In the genomic region with DNA sequence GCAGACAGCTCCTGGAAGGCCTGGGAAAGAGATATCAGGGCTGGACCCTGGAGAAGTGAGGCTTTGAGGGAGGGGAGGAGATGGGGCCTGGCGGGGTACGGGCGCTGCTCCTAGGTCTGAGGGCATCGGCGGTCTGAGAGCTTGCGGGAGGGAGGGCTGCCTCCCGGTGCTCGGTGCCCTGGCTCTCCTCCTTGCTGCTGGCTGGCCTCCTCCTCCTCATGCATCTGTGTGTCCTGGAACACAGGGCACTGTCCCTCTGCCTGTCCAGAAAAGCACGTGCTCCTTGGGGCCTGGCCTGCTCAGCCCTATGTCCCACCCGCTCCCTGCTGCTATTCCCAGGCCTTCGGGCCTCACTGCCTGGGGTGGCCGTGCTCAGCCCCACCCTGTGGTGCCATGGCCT, we compare ENCODE assay signal across 1 cellular context.
TF ChIP-seq lines count a peak whose summit lies in the region.

No MANE protein-coding gene starts in this region.

TF ChIP-seq in SK-N-SH, 30 proteins besides CTCF, POLR2A, EP300 and RAD21 (continued from another document):
- TF ChIP-seq GATA2 (CRISPR knock-in tag; IDR thresholded peaks at IDR 0.05), result no peak
- no peak for TF ChIP-seq TEAD4 (IDR thresholded peaks at IDR 0.05; ENCODE audit: borderline replicate concordance, insufficient read depth)
- no peak for TF ChIP-seq FOXM1 (IDR thresholded peaks at IDR 0.05; ENCODE audit: low read depth)
- no peak for TF ChIP-seq SMC3 (IDR thresholded peaks at IDR 0.05; ENCODE audit: low read depth, low read length)
- no peak for TF ChIP-seq ELF1 (IDR thresholded peaks at IDR 0.05)
- TF ChIP-seq POLR2AphosphoS5 (IDR thresholded peaks at IDR 0.05; ENCODE audit: low read depth, low read length), result no peak
- TF ChIP-seq, protein P1, sequence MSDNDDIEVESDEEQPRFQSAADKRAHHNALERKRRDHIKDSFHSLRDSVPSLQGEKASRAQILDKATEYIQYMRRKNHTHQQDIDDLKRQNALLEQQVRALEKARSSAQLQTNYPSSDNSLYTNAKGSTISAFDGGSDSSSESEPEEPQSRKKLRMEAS (IDR thresholded peaks at IDR 0.05; ENCODE audit: low read depth), result no peak
- TF ChIP-seq SIN3A (IDR thresholded peaks at IDR 0.05; ENCODE audit: borderline replicate concordance, low read depth, low read length), result no peak
